ENCODE assay signal across 1 cellular context in the genomic region with DNA sequence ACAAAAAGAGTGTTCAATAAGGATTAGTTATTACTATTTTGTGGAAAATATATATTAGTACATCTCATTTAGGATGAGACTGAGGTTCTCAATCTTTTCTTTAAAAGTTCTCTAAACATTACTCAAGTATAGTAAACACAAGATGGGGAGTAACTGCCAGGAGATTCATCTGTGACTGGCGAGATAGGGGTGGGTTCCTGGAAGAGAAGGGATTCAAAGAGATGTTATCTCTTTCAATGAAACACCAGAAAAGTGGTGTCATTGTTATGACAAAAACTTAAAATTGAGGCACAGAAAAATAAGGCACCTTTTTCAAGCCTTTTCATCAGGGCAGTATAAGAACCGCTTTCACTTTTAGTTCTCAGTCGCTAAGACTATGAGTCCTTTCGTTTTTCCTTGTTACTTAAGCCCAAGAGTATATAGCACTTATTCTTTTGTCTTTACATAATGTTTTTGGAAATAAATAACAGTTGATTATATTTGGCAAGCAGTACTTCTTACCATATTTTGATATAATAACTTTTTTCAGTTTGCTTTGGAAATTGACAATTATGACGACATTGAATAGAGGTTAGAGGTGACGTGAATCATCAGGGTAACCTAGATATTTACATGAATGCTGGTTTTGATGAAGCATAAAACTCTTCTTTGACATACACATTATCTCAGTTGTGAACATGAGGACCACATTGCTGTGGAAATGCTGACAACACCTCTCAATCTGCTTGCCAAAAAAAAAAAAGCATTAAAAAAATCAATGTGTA.
TF ChIP-seq lines count a peak whose summit lies in the region.

No MANE protein-coding gene starts in this region.

TF ChIP-seq in SK-N-SH, 30 proteins besides CTCF, POLR2A, EP300 and RAD21 (continued from another document):
- no peak for TF ChIP-seq RFX5 (IDR thresholded peaks at IDR 0.05; ENCODE audit: low read length)
- TF ChIP-seq CHD2 (IDR thresholded peaks at IDR 0.05; ENCODE audit: low read length, partially characterized antibody): no peak
- no peak for TF ChIP-seq GABPA (IDR thresholded peaks at IDR 0.05; ENCODE audit: low read depth)
- TF ChIP-seq, protein P1, sequence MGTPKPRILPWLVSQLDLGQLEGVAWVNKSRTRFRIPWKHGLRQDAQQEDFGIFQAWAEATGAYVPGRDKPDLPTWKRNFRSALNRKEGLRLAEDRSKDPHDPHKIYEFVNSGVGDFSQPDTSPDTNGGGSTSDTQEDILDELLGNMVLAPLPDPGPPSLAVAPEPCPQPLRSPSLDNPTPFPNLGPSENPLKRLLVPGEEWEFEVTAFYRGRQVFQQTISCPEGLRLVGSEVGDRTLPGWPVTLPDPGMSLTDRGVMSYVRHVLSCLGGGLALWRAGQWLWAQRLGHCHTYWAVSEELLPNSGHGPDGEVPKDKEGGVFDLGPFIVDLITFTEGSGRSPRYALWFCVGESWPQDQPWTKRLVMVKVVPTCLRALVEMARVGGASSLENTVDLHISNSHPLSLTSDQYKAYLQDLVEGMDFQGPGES (IDR thresholded peaks at IDR 0.05; ENCODE audit: low read depth, low read length): no peak
- TF ChIP-seq, protein P2, sequence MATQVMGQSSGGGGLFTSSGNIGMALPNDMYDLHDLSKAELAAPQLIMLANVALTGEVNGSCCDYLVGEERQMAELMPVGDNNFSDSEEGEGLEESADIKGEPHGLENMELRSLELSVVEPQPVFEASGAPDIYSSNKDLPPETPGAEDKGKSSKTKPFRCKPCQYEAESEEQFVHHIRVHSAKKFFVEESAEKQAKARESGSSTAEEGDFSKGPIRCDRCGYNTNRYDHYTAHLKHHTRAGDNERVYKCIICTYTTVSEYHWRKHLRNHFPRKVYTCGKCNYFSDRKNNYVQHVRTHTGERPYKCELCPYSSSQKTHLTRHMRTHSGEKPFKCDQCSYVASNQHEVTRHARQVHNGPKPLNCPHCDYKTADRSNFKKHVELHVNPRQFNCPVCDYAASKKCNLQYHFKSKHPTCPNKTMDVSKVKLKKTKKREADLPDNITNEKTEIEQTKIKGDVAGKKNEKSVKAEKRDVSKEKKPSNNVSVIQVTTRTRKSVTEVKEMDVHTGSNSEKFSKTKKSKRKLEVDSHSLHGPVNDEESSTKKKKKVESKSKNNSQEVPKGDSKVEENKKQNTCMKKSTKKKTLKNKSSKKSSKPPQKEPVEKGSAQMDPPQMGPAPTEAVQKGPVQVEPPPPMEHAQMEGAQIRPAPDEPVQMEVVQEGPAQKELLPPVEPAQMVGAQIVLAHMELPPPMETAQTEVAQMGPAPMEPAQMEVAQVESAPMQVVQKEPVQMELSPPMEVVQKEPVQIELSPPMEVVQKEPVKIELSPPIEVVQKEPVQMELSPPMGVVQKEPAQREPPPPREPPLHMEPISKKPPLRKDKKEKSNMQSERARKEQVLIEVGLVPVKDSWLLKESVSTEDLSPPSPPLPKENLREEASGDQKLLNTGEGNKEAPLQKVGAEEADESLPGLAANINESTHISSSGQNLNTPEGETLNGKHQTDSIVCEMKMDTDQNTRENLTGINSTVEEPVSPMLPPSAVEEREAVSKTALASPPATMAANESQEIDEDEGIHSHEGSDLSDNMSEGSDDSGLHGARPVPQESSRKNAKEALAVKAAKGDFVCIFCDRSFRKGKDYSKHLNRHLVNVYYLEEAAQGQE (IDR thresholded peaks at IDR 0.05; ENCODE audit: low read depth, low read length): no peak
- no peak for TF ChIP-seq ZBTB33 (IDR thresholded peaks at IDR 0.05; ENCODE audit: borderline replicate concordance, low read depth)
- no peak for TF ChIP-seq NFIC (IDR thresholded peaks at IDR 0.05; ENCODE audit: borderline replicate concordance)
- no peak for TF ChIP-seq FOXM1 (IDR thresholded peaks at IDR 0.05; ENCODE audit: low read depth)
- TF ChIP-seq POLR2AphosphoS5 (IDR thresholded peaks at IDR 0.05; ENCODE audit: low read depth, low read length): no peak
- TF ChIP-seq YY1 (IDR thresholded peaks at IDR 0.05; ENCODE audit: low read depth): no peak
TF ChIP-seq in SK-N-SH: peak in this region for 0.
